ENCODE assay signal across 8 cellular contexts in the genomic region with DNA sequence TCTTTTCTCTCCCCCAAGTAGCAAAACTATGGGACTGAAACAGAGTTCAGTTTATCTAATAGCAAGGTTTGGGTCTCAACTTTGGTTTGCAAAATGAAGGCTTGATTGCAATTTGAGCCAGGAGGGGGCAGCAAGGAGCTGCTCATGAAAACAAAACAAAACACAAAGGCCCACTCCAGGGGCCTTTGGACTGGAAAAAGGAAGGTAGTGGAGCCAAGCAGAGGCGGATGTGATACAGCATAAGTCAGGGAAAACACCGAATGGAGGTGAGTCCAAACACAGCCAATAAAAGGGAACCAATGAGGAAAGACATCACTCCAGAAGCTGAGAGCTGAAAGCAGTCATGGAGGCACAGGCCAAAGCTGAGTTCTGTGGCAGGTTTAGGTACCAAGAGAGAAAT.
DNase-seq lines count a peak whose midpoint lies in the region; ATAC-seq, FAIRE-seq and TF ChIP-seq lines count a peak whose summit lies in the region.

No MANE protein-coding gene starts in this region.

- ATAC-seq in HG03432 (IDR thresholded peaks at IDR 0.05; ENCODE audit: unreplicated experiment) (peak; percentile 83), GM12878 (peak; percentile 79), left lobe of liver (peak; percentile 71)

- no TSS peak for BruUV-seq in GM12878 (replicated peaks; lab: Mats Ljungman, UMichigan)

- no peak for TF ChIP-seq POLR2A in GM12878 (IDR thresholded peaks at IDR 0.05; ENCODE audit: low read depth, low read length)

- no peaks in the 10 kb centered on the region for H4K20me1 ChIP-seq in GM12878 (ENCODE audit: control insufficient read depth, insufficient read depth)

- H3K27ac ChIP-seq in GM12878 (ENCODE audit: control insufficient read depth, insufficient read depth) = no peak overlapping the region

- WGBS in GM12878 (ENCODE audit: insufficient coverage, insufficient replicate concordance, low lambda C conversion rate, missing lambda C conversion rate) = 0% methylated on average over 2 of the region's 2 CpGs

- POLR2A ChIA-PET in GM12878 (lab: Charles Lee) = interaction anchor here (1.2 kb wide), 1 partner anchor 866 kb away, joined by 3 read pairs; no protein-coding TSS in a partner anchor

- H3K4me2 ChIP-seq in GM12878 (ENCODE audit: control insufficient read depth, insufficient read depth) = no peak overlapping the region

- SMC1A ChIA-PET in GM12878 (lab: Charles Lee; ENCODE audit: uncharacterized antibody, unreplicated experiment) = interaction anchor here (0.7 to 3.2 kb wide), 29 partner anchors 10 to 1945 kb away, joined by 3 to 49 read pairs (median 5); no protein-coding TSS in a partner anchor

- CTCF ChIA-PET in GM12878 (lab: Yijun Ruan, JAX) = interaction anchor here (0.8 to 3.2 kb wide), 42 partner anchors 11 to 871 kb away, joined by 3 to 110 read pairs (median 5); no protein-coding TSS in a partner anchor

- H3K79me2 ChIP-seq in GM12878 (ENCODE audit: control insufficient read depth, insufficient read depth, low read length) = no peaks in the 10 kb centered on the region

- no peak overlapping the region for H3K9ac ChIP-seq in GM12878 (ENCODE audit: control insufficient read depth, insufficient read depth, low read length)

- intact Hi-C loops in GM12878 (cut with micrococcal nuclease; ENCODE audit: unreplicated experiment) = loop anchor here (1.0 to 2.0 kb wide), 3 partner anchors 288 to 866 kb away; no protein-coding TSS in a partner anchor

- FAIRE-seq in GM12878 (lab: Jason Lieb, UNC) = no peak

- DNase-seq in ACHN (peak; percentile 61), SK-MEL-5 (ENCODE audit: low read depth, low spot score) (peak; percentile 55), GM12878 (ENCODE audit: low read depth, low spot score) (peak; percentile 15), left lobe of liver (ENCODE audit: low spot score) (no peak), cerebellar nuclear complex (lab: John Stamatoyannopoulos, UW) (no peak)
- DNase-seq in stimulated activated CD8-positive, alpha-beta memory T cell treated with anti-CD3 and anti-CD28 coated beads, Interleukin-7, amount 100 ng/mL, for 24 hours (ENCODE audit: low read depth) = peak; percentile 15

- H3K27me3 ChIP-seq in GM12878 (replicated peaks in 1 of 2; ENCODE audit: control insufficient read depth in 2 of 2, insufficient read depth in 2 of 2, low read length in 1 of 2) = no peaks in the 10 kb centered on the region

- no peak overlapping the region; the same call in 1 of the 2 replicates for H2AFZ ChIP-seq in GM12878 (ENCODE audit: control insufficient read depth, low read depth, low read length)

- H3K9me3 ChIP-seq in GM12878 (replicated peaks; ENCODE audit: control insufficient read depth, insufficient read depth, low read length) = no peaks in the 10 kb centered on the region

- TF ChIP-seq EP300 in GM12878 (IDR thresholded peaks at IDR 0.05; ENCODE audit: borderline replicate concordance in 1 of 2, control insufficient read depth in 1 of 2, low read depth in 2 of 2, low read length in 2 of 2) = no peak

- in situ Hi-C loops in ACHN (cut with HindIII; ENCODE audit: low pct_ligation_motif_present, low pct_unique_long_range_greater_than_20kb, low sequenced_read_pairs) = no loop called here
- in situ Hi-C loops in SK-MEL-5 (cut with HindIII; ENCODE audit: low pct_unique_long_range_greater_than_20kb, low sequenced_read_pairs) = no loop called here
- in situ Hi-C loops in GM12878 (cut with MboI) = loop anchor here (5.0 kb wide), 1 partner anchor 867 kb away; no protein-coding TSS in a partner anchor

- H3K4me1 ChIP-seq in GM12878 (ENCODE audit: control insufficient read depth, insufficient read depth, low read length) = no peaks in the 10 kb centered on the region

- peak; percentile 79 for TF ChIP-seq CTCF in GM12873 (IDR thresholded peaks at IDR 0.05; ENCODE audit: insufficient read depth, low read depth, low read length, missing control alignments)
- peak; percentile 54 to 69 (median 59) for TF ChIP-seq CTCF in GM12878 (IDR thresholded peaks at IDR 0.05 in 2 of 3, conservative IDR thresholded peaks at IDR 0.05 in 1 of 3; ENCODE audit: control insufficient read depth in 2 of 3, extremely low read depth in 1 of 3, insufficient read depth in 1 of 3, low read depth in 3 of 3, low read length in 3 of 3)

- peak; percentile 88 for TF ChIP-seq RAD21 in GM12878 (IDR thresholded peaks at IDR 0.05; ENCODE audit: insufficient read depth, low read depth, low read length)

- RAD21 ChIA-PET in GM12878 (lab: Charles Lee; ENCODE audit: unreplicated experiment) = interaction anchor here (0.7 to 3.4 kb wide), 15 partner anchors 12 to 871 kb away, joined by 3 to 83 read pairs (median 4); no protein-coding TSS in a partner anchor

- no peak overlapping the region for H3K4me3 ChIP-seq in GM12878

- no peaks in the 10 kb centered on the region for H3K36me3 ChIP-seq in GM12878 (ENCODE audit: control insufficient read depth in 2 of 2, insufficient read depth in 2 of 2, low read length in 1 of 2)

TF ChIP-seq in GM12878, 131 proteins besides CTCF, POLR2A, EP300 and RAD21:
- TF ChIP-seq SUZ12 (IDR thresholded peaks at IDR 0.05; ENCODE audit: unreplicated experiment) = no peak
- no peak for TF ChIP-seq NR2F1 (conservative IDR thresholded peaks at IDR 0.05)
- no peak for TF ChIP-seq MXI1 (IDR thresholded peaks at IDR 0.05; ENCODE audit: low read depth, low read length)
- TF ChIP-seq ZSCAN29 (IDR thresholded peaks at IDR 0.05) = no peak
- TF ChIP-seq, protein P1, sequence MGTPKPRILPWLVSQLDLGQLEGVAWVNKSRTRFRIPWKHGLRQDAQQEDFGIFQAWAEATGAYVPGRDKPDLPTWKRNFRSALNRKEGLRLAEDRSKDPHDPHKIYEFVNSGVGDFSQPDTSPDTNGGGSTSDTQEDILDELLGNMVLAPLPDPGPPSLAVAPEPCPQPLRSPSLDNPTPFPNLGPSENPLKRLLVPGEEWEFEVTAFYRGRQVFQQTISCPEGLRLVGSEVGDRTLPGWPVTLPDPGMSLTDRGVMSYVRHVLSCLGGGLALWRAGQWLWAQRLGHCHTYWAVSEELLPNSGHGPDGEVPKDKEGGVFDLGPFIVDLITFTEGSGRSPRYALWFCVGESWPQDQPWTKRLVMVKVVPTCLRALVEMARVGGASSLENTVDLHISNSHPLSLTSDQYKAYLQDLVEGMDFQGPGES (IDR thresholded peaks at IDR 0.05) = no peak
- TF ChIP-seq ZNF622 (IDR thresholded peaks at IDR 0.05) = no peak
- TF ChIP-seq, protein P2, sequence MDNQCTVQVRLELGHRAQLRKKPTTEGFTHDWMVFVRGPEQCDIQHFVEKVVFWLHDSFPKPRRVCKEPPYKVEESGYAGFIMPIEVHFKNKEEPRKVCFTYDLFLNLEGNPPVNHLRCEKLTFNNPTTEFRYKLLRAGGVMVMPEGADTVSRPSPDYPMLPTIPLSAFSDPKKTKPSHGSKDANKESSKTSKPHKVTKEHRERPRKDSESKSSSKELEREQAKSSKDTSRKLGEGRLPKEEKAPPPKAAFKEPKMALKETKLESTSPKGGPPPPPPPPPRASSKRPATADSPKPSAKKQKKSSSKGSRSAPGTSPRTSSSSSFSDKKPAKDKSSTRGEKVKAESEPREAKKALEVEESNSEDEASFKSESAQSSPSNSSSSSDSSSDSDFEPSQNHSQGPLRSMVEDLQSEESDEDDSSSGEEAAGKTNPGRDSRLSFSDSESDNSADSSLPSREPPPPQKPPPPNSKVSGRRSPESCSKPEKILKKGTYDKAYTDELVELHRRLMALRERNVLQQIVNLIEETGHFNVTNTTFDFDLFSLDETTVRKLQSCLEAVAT (IDR thresholded peaks at IDR 0.05) = no peak
- TF ChIP-seq JUND (IDR thresholded peaks at IDR 0.05; ENCODE audit: low read depth, low read length) = no peak
- peak; percentile 67 for TF ChIP-seq YY1 (IDR thresholded peaks at IDR 0.05; ENCODE audit: low read depth, low read length)
- peak; percentile 85 for TF ChIP-seq SMC3 (IDR thresholded peaks at IDR 0.05; ENCODE audit: borderline replicate concordance, low read length)

Comparison
In these comparisons a context has a peak if more than half of its experiments do, and no peak if none do; other contexts are left out.
1. DNase-seq: peak in ACHN (single experiment), SK-MEL-5 (single experiment), GM12878 (single experiment) and stimulated activated CD8-positive, alpha-beta memory T cell treated with anti-CD3 and anti-CD28 coated beads, Interleukin-7, amount 100 ng/mL, for 24 hours (single experiment); none in left lobe of liver (single experiment) and cerebellar nuclear complex (0 of 2).
2. Peak in every context shown above with its lines, with median percentiles within 50 percentile points of each other: ATAC-seq.